In the genomic region with DNA sequence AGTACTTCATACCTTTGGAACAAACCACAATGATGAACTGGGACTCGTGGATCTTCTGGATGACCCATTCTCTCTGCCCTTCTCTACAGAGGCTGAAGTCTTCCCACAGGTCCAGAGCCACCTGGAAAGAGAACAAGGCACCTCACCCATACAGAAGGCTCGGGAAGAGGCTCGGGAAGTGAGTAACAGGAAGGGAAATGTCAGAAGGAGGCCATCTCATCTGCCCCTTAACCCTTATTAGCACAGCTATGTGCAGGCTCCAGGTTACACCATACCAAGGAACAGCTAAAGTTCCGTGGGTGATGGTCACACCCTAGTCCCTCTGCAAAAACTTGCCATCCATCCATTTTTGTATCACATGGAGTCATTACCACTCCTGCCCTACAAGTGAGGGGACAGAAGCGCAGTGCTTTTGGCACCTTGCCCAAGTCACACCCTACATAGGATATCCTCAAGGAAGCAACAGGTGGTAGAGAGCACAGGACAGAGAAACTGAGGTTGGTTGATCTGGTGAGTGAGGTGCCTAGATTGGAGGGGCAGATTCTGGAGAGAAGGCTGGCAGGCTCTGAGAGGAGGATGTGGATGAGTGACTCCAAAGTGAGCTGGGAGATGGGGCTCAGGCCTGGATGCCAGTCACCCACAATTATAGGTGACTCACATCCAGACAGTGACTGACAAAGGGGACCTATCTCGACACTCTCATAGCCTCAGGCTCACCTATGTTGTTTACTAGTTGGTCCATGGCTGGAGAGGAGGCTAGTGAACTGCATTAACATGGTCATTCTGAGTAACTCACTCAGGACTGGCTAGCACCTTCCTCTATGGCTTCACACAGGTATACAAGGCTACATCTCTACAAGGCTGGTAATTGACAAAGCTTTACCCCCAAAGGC, we compare ENCODE assay signal across 23 cellular contexts. TPM values are rescaled to one million over a fixed set of nuclear protein-coding genes. Genes with fewer than 3 reads are reported as not detected.
DNase-seq lines count a peak whose midpoint lies in the region; ATAC-seq, FAIRE-seq and TF ChIP-seq lines count a peak whose summit lies in the region.
"Had no signal": no experiment of that assay in that cellular context is flagged by ENCODE, and none has a peak within 500 bp of the region (broad histone marks: within the 10 kb centered on the region; RNA-seq: fewer than 3 reads in every experiment).

No MANE protein-coding gene starts in this region.

- H3K4me1 ChIP-seq in HCT116 (ENCODE audit: control insufficient read depth in 1 of 2, insufficient read depth in 2 of 2, low read length in 2 of 2), result peaks cover 0 to 19% of the 10 kb centered on the region in 2 experiments; a peak in 2 of 4 replicates
- peaks cover 20% of the 10 kb centered on the region for H3K4me1 ChIP-seq in PC-3 (ENCODE audit: insufficient read depth, low read length)
- H3K4me1 ChIP-seq in mesenchymal stem cell (ENCODE audit: control insufficient read depth, insufficient read depth, low read depth, low read length), result no peaks in the 10 kb centered on the region
- H3K4me1 ChIP-seq: BLaER1, SJSA1 had no signal

- RAD21 ChIA-PET in HCT116 (lab: Charles Lee; ENCODE audit: low non-redundant PET in 1 of 2, low total read pairs in 2 of 2, uncharacterized antibody in 2 of 2, unreplicated experiment in 2 of 2), result no interaction called here

- intact Hi-C loops in HCT116 (cut with micrococcal nuclease), result no loop called here
- intact Hi-C loops in PC-3 (cut with micrococcal nuclease), result no loop called here

- peaks cover 2% of the 10 kb centered on the region for H3K4me1 Mint-ChIP-seq in activated T-cell treated with anti-CD3 and anti-CD28 coated beads, Interleukin-2, amount 50 U/mL, for 24 hours (ENCODE audit: low read depth)

- no peak overlapping the region for H4K91ac ChIP-seq in mesenchymal stem cell (ENCODE audit: low read length)

- H3K27ac ChIP-seq in HCT116 (ENCODE audit: low read depth, low read length) (no peak overlapping the region), PC-3 (ENCODE audit: low read length) (peak overlapping the region; percentile 56), mesenchymal stem cell (ENCODE audit: low read length, poor library complexity, severe bottlenecking) (no peak overlapping the region)
- H3K27ac ChIP-seq: BLaER1, HL-60, SJSA1 had no signal

- H3K9me3 ChIP-seq in HCT116 (ENCODE audit: control insufficient read depth in 1 of 2, insufficient read depth in 1 of 2, low read depth in 1 of 2, low read length in 2 of 2) (no peaks in the 10 kb centered on the region), PC-3 (ENCODE audit: low read length) (no peaks in the 10 kb centered on the region), mesenchymal stem cell (ENCODE audit: control insufficient read depth, low read length) (no peaks in the 10 kb centered on the region)
- H3K9me3 ChIP-seq: BLaER1, SJSA1 had no signal

- ATAC-seq in HCT116, result peak; percentile 37; the same call in 1 of the 2 replicates
- ATAC-seq in PC-3, result peak; percentile 59
- ATAC-seq in HG03432 (IDR thresholded peaks at IDR 0.05; ENCODE audit: unreplicated experiment), result no peak
- ATAC-seq: Panc1 had no signal

- H4K8ac ChIP-seq in mesenchymal stem cell (ENCODE audit: low read length), result no peak overlapping the region

- no peaks in the 10 kb centered on the region for H3K27me3 ChIP-seq in HCT116 (ENCODE audit: insufficient read depth, low read length)
- H3K27me3 ChIP-seq in PC-3 (ENCODE audit: low read length), result no peaks in the 10 kb centered on the region
- no peaks in the 10 kb centered on the region for H3K27me3 ChIP-seq in bronchial epithelial cell (ENCODE audit: control insufficient read depth, insufficient read depth, low read length)
- no peaks in the 10 kb centered on the region for H3K27me3 ChIP-seq in mesenchymal stem cell (ENCODE audit: control insufficient read depth in 1 of 2, insufficient read depth in 1 of 2, low read length in 2 of 2)
- H3K27me3 ChIP-seq: BLaER1, SJSA1 had no signal

- no peaks in the 10 kb centered on the region for H3K27me3 Mint-ChIP-seq in activated T-cell treated with anti-CD3 and anti-CD28 coated beads, Interleukin-2, amount 50 U/mL, for 24 hours
- H3K27me3 Mint-ChIP-seq: CD4-positive, alpha-beta T cell had no signal

- WGBS in mesenchymal stem cell, result 54% methylated on average over 4 of the region's 6 CpGs

- no peak overlapping the region for H2BK12ac ChIP-seq in mesenchymal stem cell (ENCODE audit: low read length in 2 of 2)

- H3K23ac ChIP-seq in mesenchymal stem cell (ENCODE audit: low read length in 2 of 2), result no peak overlapping the region

- H2BK5ac ChIP-seq in mesenchymal stem cell (ENCODE audit: low read depth, low read length, poor library complexity, severe bottlenecking), result no peak overlapping the region

- H3K4ac ChIP-seq in mesenchymal stem cell (ENCODE audit: low read depth in 1 of 2, low read length in 2 of 2), result no peak overlapping the region

- no peak overlapping the region for H2AFZ ChIP-seq in HCT116 (ENCODE audit: low read depth, low read length, poor library complexity, severe bottlenecking)
- peak overlapping the region; percentile 17; the same call in 1 of the 2 replicates for H2AFZ ChIP-seq in PC-3 (ENCODE audit: low read length)
- no peak overlapping the region for H2AFZ ChIP-seq in mesenchymal stem cell (ENCODE audit: low read depth, low read length)

- CTCF ChIA-PET in HCT116 (lab: Charles Lee) (interaction anchor here (0.7 to 1.0 kb wide), 3 partner anchors 11 to 755 kb away, joined by 3 to 4 read pairs (median 3); no protein-coding TSS in a partner anchor), PC-3 (lab: Charles Lee) (interaction anchor here (0.6 kb wide), 1 partner anchor 81 kb away, joined by 3 read pairs; no protein-coding TSS in a partner anchor)

- no peaks in the 10 kb centered on the region for H3F3A ChIP-seq in PC-3 (ENCODE audit: low read length, unreplicated experiment)

- no peak overlapping the region for H2AK5ac ChIP-seq in mesenchymal stem cell (ENCODE audit: low read length, severe bottlenecking)

- H3K18ac ChIP-seq in mesenchymal stem cell (ENCODE audit: low read depth in 1 of 2, low read length in 2 of 2), result no peak overlapping the region

- H3K27ac Mint-ChIP-seq in activated T-cell treated with anti-CD3 and anti-CD28 coated beads, Interleukin-2, amount 50 U/mL, for 24 hours, result no peak overlapping the region
- H3K27ac Mint-ChIP-seq: CD4-positive, alpha-beta T cell had no signal

- no peaks in the 10 kb centered on the region for H4K20me1 ChIP-seq in HCT116 (ENCODE audit: insufficient read depth)
- no peaks in the 10 kb centered on the region for H4K20me1 ChIP-seq in PC-3 (ENCODE audit: low read length)
- H4K20me1 ChIP-seq: BLaER1 had no signal

- H3K4me3 ChIP-seq in HCT116 (replicated peaks in 1 of 2; ENCODE audit: low read depth in 1 of 2, low read length in 2 of 2), result no peak overlapping the region
- no peak overlapping the region for H3K4me3 ChIP-seq in PC-3 (ENCODE audit: low read length)
- H3K4me3 ChIP-seq in bronchial epithelial cell (ENCODE audit: low read depth, low read length), result no peak overlapping the region
- H3K4me3 ChIP-seq in mesenchymal stem cell (ENCODE audit: insufficient read depth in 1 of 2, low read depth in 1 of 2, low read length in 2 of 2), result no peak overlapping the region
- H3K4me3 ChIP-seq: BLaER1, SJSA1 had no signal

- POLR2A ChIA-PET in HCT116 (lab: Charles Lee) (no interaction called here), PC-3 (lab: Charles Lee; ENCODE audit: unreplicated experiment) (no interaction called here)

- H3K4me2 ChIP-seq in HCT116 (ENCODE audit: low read length) (peak overlapping the region; percentile 40), PC-3 (ENCODE audit: low read length) (peak overlapping the region; percentile 61), mesenchymal stem cell (ENCODE audit: low read length, poor library complexity, severe bottlenecking) (no peak overlapping the region)
- H3K4me2 ChIP-seq: BLaER1 had no signal

- H3K9ac ChIP-seq in HCT116 (ENCODE audit: low read length) (no peak overlapping the region), PC-3 (ENCODE audit: low read length) (no peak overlapping the region), mesenchymal stem cell (ENCODE audit: low read length) (peak overlapping the region; percentile 21)
- H3K9ac ChIP-seq: BLaER1 had no signal

- no peaks in the 10 kb centered on the region for H3K36me3 Mint-ChIP-seq in activated T-cell treated with anti-CD3 and anti-CD28 coated beads, Interleukin-2, amount 50 U/mL, for 24 hours (ENCODE audit: low read depth)

- no peak for TF ChIP-seq POLR2A in HCT116 (IDR thresholded peaks at IDR 0.05; ENCODE audit: borderline replicate concordance, extremely low read depth, insufficient read depth, insufficient read length)

- H3K36me3 ChIP-seq in HCT116 (ENCODE audit: control insufficient read depth in 1 of 2, insufficient read depth in 2 of 2, low read length in 2 of 2) (no peaks in the 10 kb centered on the region), PC-3 (ENCODE audit: low read depth, low read length) (no peaks in the 10 kb centered on the region), bronchial epithelial cell (ENCODE audit: control insufficient read depth, insufficient read depth, low read length) (no peaks in the 10 kb centered on the region), mesenchymal stem cell (ENCODE audit: control insufficient read depth in 1 of 2, insufficient read depth in 2 of 2, low read depth in 1 of 2, low read length in 2 of 2) (peaks cover 3 to 31% of the 10 kb centered on the region in 2 experiments)
- H3K36me3 ChIP-seq: BLaER1, SJSA1 had no signal

- H3K9me3 Mint-ChIP-seq in activated T-cell treated with anti-CD3 and anti-CD28 coated beads, Interleukin-2, amount 50 U/mL, for 24 hours, result no peaks in the 10 kb centered on the region
- H3K9me3 Mint-ChIP-seq: CD4-positive, alpha-beta T cell had no signal

- H3K14ac ChIP-seq in mesenchymal stem cell (ENCODE audit: low read length in 2 of 2), result peak overlapping the region in 1 of 2 experiments; percentile 14

- DNase-seq in HCT116 (ENCODE audit: low read depth, low spot score), result no peak
- DNase-seq in PC-3, result peak; percentile 73
- peak; percentile 35 for DNase-seq in bronchial epithelial cell (ENCODE audit: low read depth)
- no peak for DNase-seq in mesenchymal stem cell
- no peak for DNase-seq in stimulated activated CD4-positive, alpha-beta T cell treated with anti-CD3 and anti-CD28 coated beads, Interleukin-4, amount 100 ng/mL, for 24 hours
- DNase-seq in activated T-cell treated with anti-CD3 and anti-CD28 coated beads, Interleukin-2, amount 50 U/mL, for 24 hours, result no peak
- DNase-seq in DMS 273 (lab: John Stamatoyannopoulos, UW; ENCODE audit: unreplicated experiment), result no peak
- DNase-seq: CD4-positive, alpha-beta T cell; COR-L47; H7; KG1; NCI-H1092 treated with DMSO at 0.1 percent for 48 hours; NCI-H146; NCI-H2029; NCI-H226; NCI-H510A treated with DMSO at 0.1 percent for 48 hours; NCI-H748 treated with DMSO at 0.1 percent for 48 hours had no signal

- no peak for FAIRE-seq in bronchial epithelial cell (lab: Jason Lieb, UNC)
- FAIRE-seq: G401.6 had no signal

- no peaks in the 10 kb centered on the region for H3K79me1 ChIP-seq in mesenchymal stem cell (replicated peaks; ENCODE audit: low read length, poor library complexity, severe bottlenecking)

- BruUV-seq in HCT116 (replicated peaks; lab: Mats Ljungman, UMichigan), result no TSS peak
- BruUV-seq in PC-3 (replicated peaks; lab: Mats Ljungman, UMichigan), result no TSS peak

- H3K9me2 ChIP-seq in HCT116 (ENCODE audit: insufficient read depth) (no peaks in the 10 kb centered on the region), PC-3 (replicated peaks; ENCODE audit: low read length) (no peaks in the 10 kb centered on the region)

- H3K4me3 Mint-ChIP-seq in activated T-cell treated with anti-CD3 and anti-CD28 coated beads, Interleukin-2, amount 50 U/mL, for 24 hours, result no peak overlapping the region
- H3K4me3 Mint-ChIP-seq: CD4-positive, alpha-beta T cell had no signal

- no peak for TF ChIP-seq CTCF in HCT116 (IDR thresholded peaks at IDR 0.05 in 2 of 3, conservative IDR thresholded peaks at IDR 0.05 in 1 of 3; ENCODE audit: borderline replicate concordance in 1 of 3, insufficient read depth in 1 of 3, low read depth in 2 of 3, low read length in 2 of 3)
- TF ChIP-seq CTCF in PC-3 (conservative IDR thresholded peaks at IDR 0.05; ENCODE audit: low read depth, low read length), result no peak
- TF ChIP-seq CTCF in bronchial epithelial cell (IDR thresholded peaks at IDR 0.05; ENCODE audit: insufficient read depth, low read length, severe bottlenecking), result no peak

- no peak overlapping the region for H2BK120ac ChIP-seq in mesenchymal stem cell (ENCODE audit: low read depth, low read length)

- H3K79me2 ChIP-seq in HCT116 (ENCODE audit: insufficient read depth, low read length), result no peaks in the 10 kb centered on the region
- H3K79me2 ChIP-seq in PC-3 (ENCODE audit: low read length), result no peaks in the 10 kb centered on the region

- H2BK15ac ChIP-seq in mesenchymal stem cell (ENCODE audit: low read depth, poor library complexity, severe bottlenecking), result no peak overlapping the region

- no peak for TF ChIP-seq RAD21 in HCT116 (IDR thresholded peaks at IDR 0.05; ENCODE audit: low read depth)

RNA-seq across cellular contexts. Expression of gene SPATA12, which starts 38.2 kb away (rescaled TPM):
- 0.22 TPM for total RNA-seq in HCT116 (2021; ENCODE audit: unreplicated experiment)
- 0.34 and 0.53 TPM in 2 replicates for polyA plus RNA-seq in HCT116 (2012)
- 0.12 and 0.47 TPM in 2 replicates for total RNA-seq in PC-3 (2014; rRNA removed)
- total RNA-seq in bronchial epithelial cell, result under 0.01 TPM in 1 of 2 replicates, not detected in the other
- polyA plus RNA-seq in mesenchymal stem cell (2013, experiment 1 of 2), result not detected
- 0.03 TPM for polyA plus RNA-seq in mesenchymal stem cell (2013, experiment 2 of 2)
- total RNA-seq: CD4-positive, alpha-beta T cell; SJSA1 had no signal

Comparison
In these comparisons a context has a peak if more than half of its experiments do, and no peak if none do; other contexts are left out.
1. DNase-seq: peak in PC-3 (single experiment) and bronchial epithelial cell (single experiment); none in HCT116 (single experiment), mesenchymal stem cell (single experiment), stimulated activated CD4-positive, alpha-beta T cell treated with anti-CD3 and anti-CD28 coated beads, Interleukin-4, amount 100 ng/mL, for 24 hours (single experiment), activated T-cell treated with anti-CD3 and anti-CD28 coated beads, Interleukin-2, amount 50 U/mL, for 24 hours (single experiment) and DMS 273 (single experiment).